15 cellular contexts compared by ENCODE assay signal in the genomic region with DNA sequence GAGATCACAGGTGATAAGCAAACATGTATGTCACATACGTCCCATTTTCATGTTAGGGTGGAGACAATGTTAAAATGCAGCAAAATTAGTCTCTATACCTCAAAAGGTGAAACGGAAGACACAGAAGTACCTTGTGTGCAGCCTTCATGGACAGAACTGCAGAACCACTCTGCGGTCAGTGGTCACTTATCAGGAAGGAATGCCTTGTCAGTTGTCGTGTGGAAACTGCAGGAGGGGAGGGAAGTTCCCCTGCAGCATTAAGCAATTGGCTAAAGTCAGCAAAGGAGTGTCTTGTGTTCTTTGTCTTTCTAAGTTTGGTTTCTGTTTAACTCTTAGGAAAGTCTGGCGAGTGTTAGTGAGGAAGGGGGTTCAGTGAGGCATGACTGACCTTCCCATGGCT.
DNase-seq lines count a peak whose midpoint lies in the region; ATAC-seq and TF ChIP-seq lines count a peak whose summit lies in the region.
"Had no signal": no experiment of that assay in that cellular context is flagged by ENCODE, and none has a peak within 500 bp of the region (broad histone marks: within the 10 kb centered on the region; RNA-seq: fewer than 3 reads in every experiment).

No MANE protein-coding gene starts in this region.

- H3K4me1 ChIP-seq in neutrophil (ENCODE audit: control insufficient read depth in 1 of 2, insufficient read depth in 1 of 2, low read depth in 1 of 2, low read length in 1 of 2), result peaks cover 40 to 46% of the 10 kb centered on the region in 2 experiments
- H3K4me1 ChIP-seq: body of pancreas, esophagus muscularis mucosa had no signal

- peak overlapping the region; percentile 75 for H3K27ac ChIP-seq in neutrophil
- H3K27ac ChIP-seq: body of pancreas, esophagus muscularis mucosa had no signal

- H3K9me3 ChIP-seq in neutrophil, result no peaks in the 10 kb centered on the region
- H3K9me3 ChIP-seq: body of pancreas had no signal

- H3K9me3 Mint-ChIP-seq in dendritic cell treated with granulocyte-macrophage colony-stimulating factor and Interleukin-4, amounts not matched to agents 40 ng/mL and 50 ng/mL, for 4 days, result no peaks in the 10 kb centered on the region
- H3K9me3 Mint-ChIP-seq in T-helper 2 cell treated with Interferon-gamma antibody and Interleukin-4, amounts not matched to agents 5 μg/mL and 100 μg/mL, for 36 hours, result no peaks in the 10 kb centered on the region
- H3K9me3 Mint-ChIP-seq: activated T-helper 1 cell treated with anti-CD3 and anti-CD28 coated beads, Interleukin-12 subunit alpha, Interleukin-12 subunit beta, Interleukin-2, Interleukin-4 antibody, amounts not matched to agents 30 ng/mL and 10 ng/mL and 1 ng/mL, durations not matched to agents 14 hours and 24 hours and 36 hours had no signal

- peaks cover 8% of the 10 kb centered on the region for H3K36me3 ChIP-seq in neutrophil

- TF ChIP-seq CTCF in neutrophil (IDR thresholded peaks at IDR 0.05), result no peak

- intact Hi-C loops in dendritic cell treated with granulocyte-macrophage colony-stimulating factor and Interleukin-4, amounts not matched to agents 40 ng/mL and 50 ng/mL, for 4 days (cut with micrococcal nuclease), result no loop called here

- no peaks in the 10 kb centered on the region for H3K27me3 Mint-ChIP-seq in dendritic cell treated with granulocyte-macrophage colony-stimulating factor and Interleukin-4, amounts not matched to agents 40 ng/mL and 50 ng/mL, for 4 days
- H3K27me3 Mint-ChIP-seq in T-helper 2 cell treated with Interferon-gamma antibody and Interleukin-4, amounts not matched to agents 5 μg/mL and 100 μg/mL, for 36 hours (ENCODE audit: low read depth), result no peaks in the 10 kb centered on the region

- H3K27ac Mint-ChIP-seq in dendritic cell treated with granulocyte-macrophage colony-stimulating factor and Interleukin-4, amounts not matched to agents 40 ng/mL and 50 ng/mL, for 4 days, result peak overlapping the region; percentile 79
- H3K27ac Mint-ChIP-seq in T-helper 2 cell treated with Interferon-gamma antibody and Interleukin-4, amounts not matched to agents 5 μg/mL and 100 μg/mL, for 36 hours, result no peak overlapping the region
- H3K27ac Mint-ChIP-seq: activated T-helper 1 cell treated with anti-CD3 and anti-CD28 coated beads, Interleukin-12 subunit alpha, Interleukin-12 subunit beta, Interleukin-2, Interleukin-4 antibody, amounts not matched to agents 30 ng/mL and 10 ng/mL and 1 ng/mL, durations not matched to agents 14 hours and 24 hours and 36 hours had no signal

- peak overlapping the region; percentile 63 for H3K4me3 Mint-ChIP-seq in dendritic cell treated with granulocyte-macrophage colony-stimulating factor and Interleukin-4, amounts not matched to agents 40 ng/mL and 50 ng/mL, for 4 days
- no peak overlapping the region for H3K4me3 Mint-ChIP-seq in T-helper 2 cell treated with Interferon-gamma antibody and Interleukin-4, amounts not matched to agents 5 μg/mL and 100 μg/mL, for 36 hours
- H3K4me3 Mint-ChIP-seq: activated T-helper 1 cell treated with anti-CD3 and anti-CD28 coated beads, Interleukin-12 subunit alpha, Interleukin-12 subunit beta, Interleukin-2, Interleukin-4 antibody, amounts not matched to agents 30 ng/mL and 10 ng/mL and 1 ng/mL, durations not matched to agents 14 hours and 24 hours and 36 hours had no signal

- peak overlapping the region; percentile 46 to 53 for H3K4me3 ChIP-seq in neutrophil (ENCODE audit: low read depth in 1 of 2, low read length in 1 of 2)
- H3K4me3 ChIP-seq: body of pancreas, esophagus muscularis mucosa had no signal

- ATAC-seq in GM18502 (IDR thresholded peaks at IDR 0.05; ENCODE audit: poor library complexity, unreplicated experiment), result peak; percentile 47
- no peak for ATAC-seq in HG02885 (IDR thresholded peaks at IDR 0.05; ENCODE audit: poor library complexity, unreplicated experiment)
- ATAC-seq: body of pancreas had no signal

- H3K36me3 Mint-ChIP-seq in dendritic cell treated with granulocyte-macrophage colony-stimulating factor and Interleukin-4, amounts not matched to agents 40 ng/mL and 50 ng/mL, for 4 days (ENCODE audit: low read depth), result peaks cover 35% of the 10 kb centered on the region
- H3K36me3 Mint-ChIP-seq in T-helper 2 cell treated with Interferon-gamma antibody and Interleukin-4, amounts not matched to agents 5 μg/mL and 100 μg/mL, for 36 hours (ENCODE audit: low read depth), result peaks cover 20% of the 10 kb centered on the region

- H3K4me1 Mint-ChIP-seq in dendritic cell treated with granulocyte-macrophage colony-stimulating factor and Interleukin-4, amounts not matched to agents 40 ng/mL and 50 ng/mL, for 4 days (ENCODE audit: low read depth), result peaks cover 48% of the 10 kb centered on the region
- H3K4me1 Mint-ChIP-seq in T-helper 2 cell treated with Interferon-gamma antibody and Interleukin-4, amounts not matched to agents 5 μg/mL and 100 μg/mL, for 36 hours (ENCODE audit: low read depth), result no peaks in the 10 kb centered on the region

- H3K27me3 ChIP-seq in neutrophil, result no peaks in the 10 kb centered on the region
- H3K27me3 ChIP-seq: body of pancreas, esophagus muscularis mucosa had no signal

- DNase-seq in HuH-7 (ENCODE audit: low spot score), result peak; percentile 39
- no peak for DNase-seq in T-helper 2 cell treated with Interferon-gamma antibody and Interleukin-4, amounts not matched to agents 5 μg/mL and 100 μg/mL, for 36 hours (ENCODE audit: low spot score)
- no peak for DNase-seq in T-helper 1 cell
- no peak for DNase-seq in GOT3 (lab: John Stamatoyannopoulos, UW)
- DNase-seq: activated CD4-positive, CD25-positive, alpha-beta regulatory T cell treated with anti-CD3 and anti-CD28 coated beads, Interleukin-2, amount 50 U/mL, for 72 hours; IMR-90; NCI-H2107; RPMI8226 had no signal
